In the genomic region with DNA sequence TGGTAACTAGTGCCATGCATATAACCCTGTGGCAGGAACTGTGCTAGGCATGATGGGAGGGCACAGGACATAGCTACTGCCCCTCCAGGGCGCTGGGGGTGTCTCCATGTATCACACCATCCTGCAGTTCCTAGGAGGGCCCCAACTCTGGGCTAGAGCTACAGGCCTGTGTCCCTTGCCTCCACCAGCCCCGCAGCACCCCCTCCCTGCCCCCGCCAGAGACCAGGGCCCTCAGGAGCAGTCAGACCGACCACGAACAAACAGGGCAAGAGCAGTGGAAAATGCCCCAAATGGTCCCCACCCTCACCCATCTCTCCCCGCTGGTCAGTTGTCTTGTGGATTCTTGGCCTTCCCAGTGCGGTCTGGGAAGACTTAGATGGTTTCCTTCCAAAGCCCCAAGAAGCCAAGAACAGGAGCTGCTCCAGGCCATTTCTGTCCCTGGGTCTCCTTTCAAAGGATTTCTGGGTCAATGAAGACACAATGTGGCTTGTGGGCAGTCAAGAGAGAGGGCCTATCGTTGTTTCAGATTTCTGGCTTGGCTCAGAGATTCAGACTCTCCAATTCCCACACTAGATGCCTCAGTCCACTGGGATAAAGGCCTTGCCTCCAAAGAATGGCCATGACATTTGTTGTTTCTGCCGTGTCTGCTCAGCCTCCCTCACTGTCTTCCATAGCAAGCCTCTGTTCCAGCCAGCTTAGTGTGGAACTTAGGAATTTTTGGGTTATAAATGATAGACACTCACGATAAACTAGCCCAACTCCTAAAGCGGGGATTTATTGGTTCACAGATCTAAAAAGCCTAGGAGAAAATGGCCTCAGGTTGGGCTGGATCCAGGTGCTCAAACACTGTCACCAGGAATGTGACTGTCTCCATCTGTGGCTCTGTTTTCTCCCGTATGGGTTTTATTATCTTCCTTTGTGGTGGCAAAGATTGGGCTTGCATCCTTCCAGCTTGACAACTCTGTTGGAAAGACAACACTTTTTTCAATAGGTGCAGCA, we compare ENCODE assay signal across 26 cellular contexts.
"Had no signal": no experiment of that assay in that cellular context is flagged by ENCODE, and none has a peak within 500 bp of the region (broad histone marks: within the 10 kb centered on the region; RNA-seq: fewer than 3 reads in every experiment).

No MANE protein-coding gene starts in this region.

- H3K36me3 ChIP-seq: cardiac muscle cell, Peyer's patch had no signal

- ATAC-seq: activated CD8-positive, alpha-beta memory T cell treated with anti-CD3 and anti-CD28 coated beads, Interleukin-2, amount 10 ng/mL, durations not matched to agents 7 days and 5 days; T-helper 17 cell; WTC11 had no signal

- H3K27ac ChIP-seq: cardiac muscle cell, Peyer's patch had no signal

- H3K4me3 Mint-ChIP-seq: activated CD8-positive, alpha-beta memory T cell treated with anti-CD3 and anti-CD28 coated beads, Interleukin-2, amount 10 ng/mL, durations not matched to agents 7 days and 5 days; activated naive CD4-positive, alpha-beta T cell treated with anti-CD3 and anti-CD28 coated beads, Interleukin-2, amount 50 U/mL, for 24 hours; activated T-cell treated with anti-CD3 and anti-CD28 coated beads, Interleukin-2, amount 50 U/mL, for 24 hours; activated T-helper 1 cell treated with anti-CD3 and anti-CD28 coated beads, Interleukin-12 subunit alpha, Interleukin-12 subunit beta, Interleukin-2, Interleukin-4 antibody, amounts not matched to agents 30 ng/mL and 10 ng/mL and 1 ng/mL, durations not matched to agents 14 hours and 24 hours and 36 hours; brain; T-helper 17 cell; WTC11 had no signal

- H3K9me3 ChIP-seq: Peyer's patch had no signal

- H3K27me3 ChIP-seq: cardiac muscle cell, Peyer's patch had no signal

- DNase-seq: activated CD4-positive, alpha-beta T cell treated with anti-CD3 and anti-CD28 coated beads for 48 hours; activated CD4-positive, alpha-beta T cell treated with anti-CD3 and anti-CD28 coated beads, Interleukin-2, amount 50 U/mL, for 4 hours; activated CD4-positive, CD25-positive, alpha-beta regulatory T cell treated with anti-CD3 and anti-CD28 coated beads, Interleukin-2, amount 50 U/mL, for 72 hours; activated CD8-positive, alpha-beta memory T cell treated with anti-CD3 and anti-CD28 coated beads, Interleukin-2, amount 10 ng/mL, durations not matched to agents 7 days and 5 days; activated effector memory CD4-positive, alpha-beta T cell treated with Interleukin-2 at 50 U/mL for 16 hours; activated naive CD4-positive, alpha-beta T cell; activated T-cell treated with anti-CD3 and anti-CD28 coated beads, Interleukin-2, amount 50 U/mL, for 24 hours; KG1; NCI-H1092; NCI-H1417; NCI-H1930; NCI-H2107; NCI-H345; NCI-H510A; NCI-H526 treated with DMSO at 0.1 percent for 48 hours; NCI-H82; OCI-M1; SHP77; T-helper 17 cell; T-helper 9 cell had no signal

- H3K4me1 Mint-ChIP-seq: activated CD8-positive, alpha-beta memory T cell treated with anti-CD3 and anti-CD28 coated beads, Interleukin-2, amount 10 ng/mL, durations not matched to agents 7 days and 5 days; activated naive CD4-positive, alpha-beta T cell treated with anti-CD3 and anti-CD28 coated beads, Interleukin-2, amount 50 U/mL, for 24 hours had no signal

- H3K9me3 Mint-ChIP-seq: activated naive CD4-positive, alpha-beta T cell treated with anti-CD3 and anti-CD28 coated beads, Interleukin-2, amount 50 U/mL, for 24 hours; activated T-cell treated with anti-CD3 and anti-CD28 coated beads, Interleukin-2, amount 50 U/mL, for 24 hours; activated T-helper 1 cell treated with anti-CD3 and anti-CD28 coated beads, Interleukin-12 subunit alpha, Interleukin-12 subunit beta, Interleukin-2, Interleukin-4 antibody, amounts not matched to agents 30 ng/mL and 10 ng/mL and 1 ng/mL, durations not matched to agents 14 hours and 24 hours and 36 hours had no signal

- H3K27ac Mint-ChIP-seq: activated CD8-positive, alpha-beta memory T cell treated with anti-CD3 and anti-CD28 coated beads, Interleukin-2, amount 10 ng/mL, durations not matched to agents 7 days and 5 days; activated naive CD4-positive, alpha-beta T cell treated with anti-CD3 and anti-CD28 coated beads, Interleukin-2, amount 50 U/mL, for 24 hours; activated T-cell treated with anti-CD3 and anti-CD28 coated beads, Interleukin-2, amount 50 U/mL, for 24 hours; activated T-helper 1 cell treated with anti-CD3 and anti-CD28 coated beads, Interleukin-12 subunit alpha, Interleukin-12 subunit beta, Interleukin-2, Interleukin-4 antibody, amounts not matched to agents 30 ng/mL and 10 ng/mL and 1 ng/mL, durations not matched to agents 14 hours and 24 hours and 36 hours; brain; T-helper 17 cell; WTC11 had no signal

- H3K4me3 ChIP-seq: cardiac muscle cell, Peyer's patch had no signal

- H3K36me3 Mint-ChIP-seq: activated CD8-positive, alpha-beta memory T cell treated with anti-CD3 and anti-CD28 coated beads, Interleukin-2, amount 10 ng/mL, durations not matched to agents 7 days and 5 days; activated naive CD4-positive, alpha-beta T cell treated with anti-CD3 and anti-CD28 coated beads, Interleukin-2, amount 50 U/mL, for 24 hours; brain had no signal
